ENCODE assay signal across 1 cellular context in the genomic region with DNA sequence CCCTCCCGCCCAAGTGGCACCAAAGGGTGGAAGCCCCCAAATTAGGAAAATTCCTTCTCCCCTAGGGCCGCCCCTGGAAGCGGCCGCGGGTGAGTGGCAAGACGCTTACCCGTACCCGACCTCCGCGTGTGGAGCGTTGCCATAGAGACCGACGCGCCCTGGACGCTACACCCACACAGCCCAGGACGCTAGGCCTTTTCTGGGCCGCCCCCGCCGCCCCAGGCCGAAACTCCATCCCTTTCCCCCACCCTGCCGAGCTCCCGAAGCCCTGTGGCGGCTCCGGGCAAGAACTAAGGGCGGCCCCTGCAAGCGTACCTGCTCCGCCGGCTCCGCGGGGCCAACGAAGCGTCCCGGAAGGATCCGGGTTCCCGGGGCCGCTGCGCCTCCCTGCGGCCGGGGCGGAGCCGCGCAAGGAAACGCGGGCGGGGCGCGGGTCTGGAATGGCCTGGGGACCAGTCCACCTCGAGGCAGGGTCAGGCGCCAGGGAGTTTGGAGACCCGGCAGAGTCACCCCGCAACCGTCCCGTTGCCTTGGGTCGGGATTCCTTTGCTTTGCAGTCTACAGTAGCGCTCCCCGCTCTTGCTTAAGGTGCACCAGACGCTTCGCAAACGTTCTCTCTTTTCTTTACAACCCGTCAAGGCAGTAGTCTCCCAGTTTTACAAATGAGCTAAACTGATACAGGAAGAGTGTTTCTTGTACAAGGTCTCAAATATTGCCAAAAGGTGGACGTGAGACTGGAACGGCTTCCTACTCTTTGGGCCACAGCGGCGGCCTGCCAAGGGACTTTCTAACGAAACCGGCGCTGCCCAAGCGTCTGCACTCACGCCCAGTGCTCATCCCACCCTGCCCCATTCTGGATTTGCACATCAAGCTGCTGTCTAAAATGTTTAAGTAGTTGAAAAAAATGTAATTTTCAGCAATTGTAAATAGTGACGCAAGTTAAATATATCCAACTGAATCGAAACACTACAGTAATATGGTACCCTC.
TF ChIP-seq lines count a peak whose summit lies in the region.

A gene with protein sequence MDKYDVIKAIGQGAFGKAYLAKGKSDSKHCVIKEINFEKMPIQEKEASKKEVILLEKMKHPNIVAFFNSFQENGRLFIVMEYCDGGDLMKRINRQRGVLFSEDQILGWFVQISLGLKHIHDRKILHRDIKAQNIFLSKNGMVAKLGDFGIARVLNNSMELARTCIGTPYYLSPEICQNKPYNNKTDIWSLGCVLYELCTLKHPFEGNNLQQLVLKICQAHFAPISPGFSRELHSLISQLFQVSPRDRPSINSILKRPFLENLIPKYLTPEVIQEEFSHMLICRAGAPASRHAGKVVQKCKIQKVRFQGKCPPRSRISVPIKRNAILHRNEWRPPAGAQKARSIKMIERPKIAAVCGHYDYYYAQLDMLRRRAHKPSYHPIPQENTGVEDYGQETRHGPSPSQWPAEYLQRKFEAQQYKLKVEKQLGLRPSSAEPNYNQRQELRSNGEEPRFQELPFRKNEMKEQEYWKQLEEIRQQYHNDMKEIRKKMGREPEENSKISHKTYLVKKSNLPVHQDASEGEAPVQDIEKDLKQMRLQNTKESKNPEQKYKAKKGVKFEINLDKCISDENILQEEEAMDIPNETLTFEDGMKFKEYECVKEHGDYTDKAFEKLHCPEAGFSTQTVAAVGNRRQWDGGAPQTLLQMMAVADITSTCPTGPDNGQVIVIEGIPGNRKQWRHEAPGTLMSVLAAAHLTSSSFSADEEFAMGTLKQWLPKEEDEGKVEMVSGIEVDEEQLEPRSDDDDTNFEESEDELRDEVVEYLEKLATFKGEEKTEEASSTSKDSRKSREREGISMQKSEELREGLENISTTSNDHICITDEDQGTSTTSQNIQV (minus strand): TSS at position 360 of the 987 bp plus-strand sequence. CDS start 1,591 bp downstream, outside the sequence.

TF ChIP-seq in HepG2, 621 proteins besides CTCF, POLR2A, EP300 and RAD21 (continued from another document and continues in another):
- TF ChIP-seq, protein P1, sequence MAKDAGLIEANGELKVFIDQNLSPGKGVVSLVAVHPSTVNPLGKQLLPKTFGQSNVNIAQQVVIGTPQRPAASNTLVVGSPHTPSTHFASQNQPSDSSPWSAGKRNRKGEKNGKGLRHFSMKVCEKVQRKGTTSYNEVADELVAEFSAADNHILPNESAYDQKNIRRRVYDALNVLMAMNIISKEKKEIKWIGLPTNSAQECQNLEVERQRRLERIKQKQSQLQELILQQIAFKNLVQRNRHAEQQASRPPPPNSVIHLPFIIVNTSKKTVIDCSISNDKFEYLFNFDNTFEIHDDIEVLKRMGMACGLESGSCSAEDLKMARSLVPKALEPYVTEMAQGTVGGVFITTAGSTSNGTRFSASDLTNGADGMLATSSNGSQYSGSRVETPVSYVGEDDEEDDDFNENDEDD (CRISPR knock-in tag; IDR thresholded peaks at IDR 0.05; ENCODE audit: borderline replicate concordance) = peak; percentile 47; the same call in 1 of the 2 replicates
- TF ChIP-seq ZNF616 (CRISPR knock-in tag; IDR thresholded peaks at IDR 0.05; ENCODE audit: low read depth) = no peak
- TF ChIP-seq ZNF598 (CRISPR knock-in tag; IDR thresholded peaks at IDR 0.05; ENCODE audit: borderline replicate concordance) = peak; percentile 80
- peak; percentile 63; the same call in 1 of the 2 replicates for TF ChIP-seq ZNF274 (CRISPR knock-in tag; IDR thresholded peaks at IDR 0.05)
- TF ChIP-seq, protein P2, sequence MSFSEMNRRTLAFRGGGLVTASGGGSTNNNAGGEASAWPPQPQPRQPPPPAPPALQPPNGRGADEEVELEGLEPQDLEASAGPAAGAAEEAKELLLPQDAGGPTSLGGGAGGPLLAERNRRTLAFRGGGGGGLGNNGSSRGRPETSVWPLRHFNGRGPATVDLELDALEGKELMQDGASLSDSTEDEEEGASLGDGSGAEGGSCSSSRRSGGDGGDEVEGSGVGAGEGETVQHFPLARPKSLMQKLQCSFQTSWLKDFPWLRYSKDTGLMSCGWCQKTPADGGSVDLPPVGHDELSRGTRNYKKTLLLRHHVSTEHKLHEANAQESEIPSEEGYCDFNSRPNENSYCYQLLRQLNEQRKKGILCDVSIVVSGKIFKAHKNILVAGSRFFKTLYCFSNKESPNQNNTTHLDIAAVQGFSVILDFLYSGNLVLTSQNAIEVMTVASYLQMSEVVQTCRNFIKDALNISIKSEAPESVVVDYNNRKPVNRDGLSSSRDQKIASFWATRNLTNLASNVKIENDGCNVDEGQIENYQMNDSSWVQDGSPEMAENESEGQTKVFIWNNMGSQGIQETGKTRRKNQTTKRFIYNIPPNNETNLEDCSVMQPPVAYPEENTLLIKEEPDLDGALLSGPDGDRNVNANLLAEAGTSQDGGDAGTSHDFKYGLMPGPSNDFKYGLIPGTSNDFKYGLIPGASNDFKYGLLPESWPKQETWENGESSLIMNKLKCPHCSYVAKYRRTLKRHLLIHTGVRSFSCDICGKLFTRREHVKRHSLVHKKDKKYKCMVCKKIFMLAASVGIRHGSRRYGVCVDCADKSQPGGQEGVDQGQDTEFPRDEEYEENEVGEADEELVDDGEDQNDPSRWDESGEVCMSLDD (CRISPR knock-in tag; IDR thresholded peaks at IDR 0.05; ENCODE audit: borderline replicate concordance) = no peak
- TF ChIP-seq SMARCE1 (IDR thresholded peaks at IDR 0.05; ENCODE audit: borderline replicate concordance) = no peak
- TF ChIP-seq XRCC5 (optimal IDR thresholded peaks at IDR 0.05; ENCODE audit: low read length) = peak; percentile 89
- TF ChIP-seq ZNF619 (CRISPR knock-in tag; IDR thresholded peaks at IDR 0.05) = peak; percentile 56; the same call in 1 of the 2 replicates
- TF ChIP-seq, protein P3, sequence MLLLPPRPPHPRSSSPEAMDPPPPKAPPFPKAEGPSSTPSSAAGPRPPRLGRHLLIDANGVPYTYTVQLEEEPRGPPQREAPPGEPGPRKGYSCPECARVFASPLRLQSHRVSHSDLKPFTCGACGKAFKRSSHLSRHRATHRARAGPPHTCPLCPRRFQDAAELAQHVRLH (CRISPR knock-in tag; IDR thresholded peaks at IDR 0.05; ENCODE audit: borderline replicate concordance, low read depth) = peak; percentile 65; the same call in 1 of the 2 replicates
- TF ChIP-seq MEF2D (CRISPR knock-in tag; IDR thresholded peaks at IDR 0.05) = 0 out of 2 replicates have a peak, but pooled peaks have one; percentile 6
- TF ChIP-seq ZNF468 (CRISPR knock-in tag; IDR thresholded peaks at IDR 0.05) = no peak
- peak; percentile 99 for TF ChIP-seq KDM2A (CRISPR knock-in tag; IDR thresholded peaks at IDR 0.05; ENCODE audit: borderline replicate concordance, low read depth)
- TF ChIP-seq KDM5B (CRISPR knock-in tag; IDR thresholded peaks at IDR 0.05; ENCODE audit: borderline replicate concordance) = peak; percentile 80; the same call in 1 of the 2 replicates
- TF ChIP-seq, protein P4, sequence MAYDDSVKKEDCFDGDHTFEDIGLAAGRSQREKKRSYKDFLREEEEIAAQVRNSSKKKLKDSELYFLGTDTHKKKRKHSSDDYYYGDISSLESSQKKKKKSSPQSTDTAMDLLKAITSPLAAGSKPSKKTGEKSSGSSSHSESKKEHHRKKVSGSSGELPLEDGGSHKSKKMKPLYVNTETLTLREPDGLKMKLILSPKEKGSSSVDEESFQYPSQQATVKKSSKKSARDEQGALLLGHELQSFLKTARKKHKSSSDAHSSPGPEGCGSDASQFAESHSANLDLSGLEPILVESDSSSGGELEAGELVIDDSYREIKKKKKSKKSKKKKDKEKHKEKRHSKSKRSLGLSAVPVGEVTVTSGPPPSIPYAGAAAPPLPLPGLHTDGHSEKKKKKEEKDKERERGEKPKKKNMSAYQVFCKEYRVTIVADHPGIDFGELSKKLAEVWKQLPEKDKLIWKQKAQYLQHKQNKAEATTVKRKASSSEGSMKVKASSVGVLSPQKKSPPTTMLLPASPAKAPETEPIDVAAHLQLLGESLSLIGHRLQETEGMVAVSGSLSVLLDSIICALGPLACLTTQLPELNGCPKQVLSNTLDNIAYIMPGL (CRISPR knock-in tag; IDR thresholded peaks at IDR 0.05; ENCODE audit: borderline replicate concordance in 1 of 2, low read depth in 1 of 2) = peak; percentile 45 to 94; a peak in 3 of 4 replicates
- TF ChIP-seq MXD4 (CRISPR knock-in tag; IDR thresholded peaks at IDR 0.05) = peak; percentile 77; the same call in 1 of the 2 replicates
- TF ChIP-seq HDAC1 (CRISPR knock-in tag; IDR thresholded peaks at IDR 0.05) = peak; percentile 79; the same call in 1 of the 2 replicates
- peak; percentile 62 for TF ChIP-seq YY1 (IDR thresholded peaks at IDR 0.05; ENCODE audit: insufficient read depth, insufficient replicate concordance, low read depth, low read length)
- TF ChIP-seq, protein P5, sequence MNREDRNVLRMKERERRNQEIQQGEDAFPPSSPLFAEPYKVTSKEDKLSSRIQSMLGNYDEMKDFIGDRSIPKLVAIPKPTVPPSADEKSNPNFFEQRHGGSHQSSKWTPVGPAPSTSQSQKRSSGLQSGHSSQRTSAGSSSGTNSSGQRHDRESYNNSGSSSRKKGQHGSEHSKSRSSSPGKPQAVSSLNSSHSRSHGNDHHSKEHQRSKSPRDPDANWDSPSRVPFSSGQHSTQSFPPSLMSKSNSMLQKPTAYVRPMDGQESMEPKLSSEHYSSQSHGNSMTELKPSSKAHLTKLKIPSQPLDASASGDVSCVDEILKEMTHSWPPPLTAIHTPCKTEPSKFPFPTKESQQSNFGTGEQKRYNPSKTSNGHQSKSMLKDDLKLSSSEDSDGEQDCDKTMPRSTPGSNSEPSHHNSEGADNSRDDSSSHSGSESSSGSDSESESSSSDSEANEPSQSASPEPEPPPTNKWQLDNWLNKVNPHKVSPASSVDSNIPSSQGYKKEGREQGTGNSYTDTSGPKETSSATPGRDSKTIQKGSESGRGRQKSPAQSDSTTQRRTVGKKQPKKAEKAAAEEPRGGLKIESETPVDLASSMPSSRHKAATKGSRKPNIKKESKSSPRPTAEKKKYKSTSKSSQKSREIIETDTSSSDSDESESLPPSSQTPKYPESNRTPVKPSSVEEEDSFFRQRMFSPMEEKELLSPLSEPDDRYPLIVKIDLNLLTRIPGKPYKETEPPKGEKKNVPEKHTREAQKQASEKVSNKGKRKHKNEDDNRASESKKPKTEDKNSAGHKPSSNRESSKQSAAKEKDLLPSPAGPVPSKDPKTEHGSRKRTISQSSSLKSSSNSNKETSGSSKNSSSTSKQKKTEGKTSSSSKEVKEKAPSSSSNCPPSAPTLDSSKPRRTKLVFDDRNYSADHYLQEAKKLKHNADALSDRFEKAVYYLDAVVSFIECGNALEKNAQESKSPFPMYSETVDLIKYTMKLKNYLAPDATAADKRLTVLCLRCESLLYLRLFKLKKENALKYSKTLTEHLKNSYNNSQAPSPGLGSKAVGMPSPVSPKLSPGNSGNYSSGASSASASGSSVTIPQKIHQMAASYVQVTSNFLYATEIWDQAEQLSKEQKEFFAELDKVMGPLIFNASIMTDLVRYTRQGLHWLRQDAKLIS (CRISPR knock-in tag; IDR thresholded peaks at IDR 0.05) = no peak
- TF ChIP-seq CHD2 (IDR thresholded peaks at IDR 0.05; ENCODE audit: low read depth, low read length) = no peak
- peak; percentile 65; the same call in 1 of the 2 replicates for TF ChIP-seq ZNF749 (CRISPR knock-in tag; IDR thresholded peaks at IDR 0.05; ENCODE audit: borderline replicate concordance)
- peak; percentile 31; the same call in 1 of the 2 replicates for TF ChIP-seq MEIS1 (CRISPR knock-in tag; IDR thresholded peaks at IDR 0.05; ENCODE audit: borderline replicate concordance)
- TF ChIP-seq, protein P6, sequence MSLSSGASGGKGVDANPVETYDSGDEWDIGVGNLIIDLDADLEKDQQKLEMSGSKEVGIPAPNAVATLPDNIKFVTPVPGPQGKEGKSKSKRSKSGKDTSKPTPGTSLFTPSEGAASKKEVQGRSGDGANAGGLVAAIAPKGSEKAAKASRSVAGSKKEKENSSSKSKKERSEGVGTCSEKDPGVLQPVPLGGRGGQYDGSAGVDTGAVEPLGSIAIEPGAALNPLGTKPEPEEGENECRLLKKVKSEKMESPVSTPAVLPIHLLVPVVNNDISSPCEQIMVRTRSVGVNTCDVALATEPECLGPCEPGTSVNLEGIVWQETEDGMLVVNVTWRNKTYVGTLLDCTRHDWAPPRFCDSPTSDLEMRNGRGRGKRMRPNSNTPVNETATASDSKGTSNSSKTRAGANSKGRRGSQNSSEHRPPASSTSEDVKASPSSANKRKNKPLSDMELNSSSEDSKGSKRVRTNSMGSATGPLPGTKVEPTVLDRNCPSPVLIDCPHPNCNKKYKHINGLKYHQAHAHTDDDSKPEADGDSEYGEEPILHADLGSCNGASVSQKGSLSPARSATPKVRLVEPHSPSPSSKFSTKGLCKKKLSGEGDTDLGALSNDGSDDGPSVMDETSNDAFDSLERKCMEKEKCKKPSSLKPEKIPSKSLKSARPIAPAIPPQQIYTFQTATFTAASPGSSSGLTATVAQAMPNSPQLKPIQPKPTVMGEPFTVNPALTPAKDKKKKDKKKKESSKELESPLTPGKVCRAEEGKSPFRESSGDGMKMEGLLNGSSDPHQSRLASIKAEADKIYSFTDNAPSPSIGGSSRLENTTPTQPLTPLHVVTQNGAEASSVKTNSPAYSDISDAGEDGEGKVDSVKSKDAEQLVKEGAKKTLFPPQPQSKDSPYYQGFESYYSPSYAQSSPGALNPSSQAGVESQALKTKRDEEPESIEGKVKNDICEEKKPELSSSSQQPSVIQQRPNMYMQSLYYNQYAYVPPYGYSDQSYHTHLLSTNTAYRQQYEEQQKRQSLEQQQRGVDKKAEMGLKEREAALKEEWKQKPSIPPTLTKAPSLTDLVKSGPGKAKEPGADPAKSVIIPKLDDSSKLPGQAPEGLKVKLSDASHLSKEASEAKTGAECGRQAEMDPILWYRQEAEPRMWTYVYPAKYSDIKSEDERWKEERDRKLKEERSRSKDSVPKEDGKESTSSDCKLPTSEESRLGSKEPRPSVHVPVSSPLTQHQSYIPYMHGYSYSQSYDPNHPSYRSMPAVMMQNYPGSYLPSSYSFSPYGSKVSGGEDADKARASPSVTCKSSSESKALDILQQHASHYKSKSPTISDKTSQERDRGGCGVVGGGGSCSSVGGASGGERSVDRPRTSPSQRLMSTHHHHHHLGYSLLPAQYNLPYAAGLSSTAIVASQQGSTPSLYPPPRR (CRISPR knock-in tag; IDR thresholded peaks at IDR 0.05; ENCODE audit: borderline replicate concordance) = no peak
- peak; percentile 45; the same call in 1 of the 2 replicates for TF ChIP-seq SMAD3 (CRISPR knock-in tag; IDR thresholded peaks at IDR 0.05)
- TF ChIP-seq NCOA2 (CRISPR knock-in tag; IDR thresholded peaks at IDR 0.05) = peak; percentile 22; the same call in 1 of the 2 replicates
- TF ChIP-seq ZNF331 (CRISPR knock-in tag; IDR thresholded peaks at IDR 0.05) = peak; percentile 68; the same call in 1 of the 2 replicates
- TF ChIP-seq ZNF850 (CRISPR knock-in tag; conservative IDR thresholded peaks at IDR 0.05) = peak; percentile 96; the same call in 1 of the 2 replicates
- TF ChIP-seq ZNF383 (CRISPR knock-in tag; IDR thresholded peaks at IDR 0.05; ENCODE audit: borderline replicate concordance) = no peak
- peak; percentile 50; the same call in 1 of the 2 replicates for TF ChIP-seq ZNF547 (CRISPR knock-in tag; IDR thresholded peaks at IDR 0.05)
- peak; percentile 69; the same call in 1 of the 2 replicates for TF ChIP-seq SALL2 (CRISPR knock-in tag; IDR thresholded peaks at IDR 0.05)
- TF ChIP-seq ZFY (CRISPR knock-in tag; IDR thresholded peaks at IDR 0.05) = 0 out of 2 replicates have a peak, but pooled peaks have one; percentile 22
